8 cellular contexts compared by ENCODE assay signal in the genomic region with DNA sequence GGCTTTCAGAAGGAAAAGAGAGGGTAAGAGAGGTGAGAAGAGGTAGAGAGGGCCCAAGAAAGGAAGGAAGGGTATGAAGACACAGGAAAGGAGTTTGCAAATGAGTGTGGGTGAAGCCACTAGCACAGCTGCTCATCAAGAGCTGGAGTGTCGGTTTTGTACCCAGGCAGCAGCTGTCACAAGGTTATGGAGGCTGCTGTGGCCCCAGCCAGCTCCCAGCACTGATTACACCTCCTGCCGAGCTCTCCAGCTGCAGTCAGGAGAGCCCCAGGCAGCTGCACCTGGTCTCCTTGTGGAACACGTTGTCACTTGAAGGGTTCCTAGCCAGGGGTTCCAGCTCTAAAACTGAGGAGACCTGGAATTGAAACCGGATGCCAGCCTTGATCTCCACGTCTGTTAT.
DNase-seq lines count a peak whose midpoint lies in the region; ATAC-seq and TF ChIP-seq lines count a peak whose summit lies in the region.

No MANE protein-coding gene starts in this region.

- DNase-seq in breast epithelium (ENCODE audit: low spot score in 2 of 2) (no peak), MCF 10A (ENCODE audit: unreplicated experiment) (no peak), NCI-H2196 treated with DMSO at 0.1 percent for 48 hours (lab: John Stamatoyannopoulos, UW; ENCODE audit: unreplicated experiment) (peak; percentile 28), left colon (no peak), Ammon's horn (ENCODE audit: low spot score) (no peak), 8988T (no peak), CD1c-positive myeloid dendritic cell (ENCODE audit: extremely low spot score) (no peak)

- peaks cover 5% of the 10 kb centered on the region for H3K36me3 Mint-ChIP-seq in MCF 10A (ENCODE audit: insufficient read depth, unreplicated experiment)

- no peak overlapping the region for H3K4me3 ChIP-seq in breast epithelium

- POLR2A ChIA-PET in MCF 10A (lab: Yijun Ruan, JAX), result interaction anchor here (0.9 to 1.3 kb wide), 4 partner anchors 10 to 43 kb away, joined by 3 to 4 read pairs (median 3); no protein-coding TSS in a partner anchor

- TF ChIP-seq CTCF in breast epithelium (IDR thresholded peaks at IDR 0.05), result no peak
- no peak for TF ChIP-seq CTCF in MCF 10A (IDR thresholded peaks at IDR 0.05; ENCODE audit: unreplicated experiment)

- BruUV-seq in MCF 10A (replicated peaks; lab: Mats Ljungman, UMichigan), result no TSS peak

- no peaks in the 10 kb centered on the region for H3K4me1 ChIP-seq in breast epithelium

- CTCF ChIA-PET in MCF 10A (lab: Yijun Ruan, JAX), result no interaction called here

- intact Hi-C loops in breast epithelium (cut with DNase I; ENCODE audit: low total_unique reads) (loop anchor here (10.0 kb wide), 1 partner anchor 1375 kb away; no protein-coding TSS in a partner anchor), MCF 10A (cut with micrococcal nuclease) (no loop called here), left colon (cut with DNase I, micrococcal nuclease) (no loop called here)

- H3K4me1 Mint-ChIP-seq in MCF 10A (ENCODE audit: insufficient read depth, unreplicated experiment), result peaks cover under 1% of the 10 kb centered on the region

- H3K27ac Mint-ChIP-seq in MCF 10A (ENCODE audit: low read depth, unreplicated experiment), result no peak overlapping the region

- H3K36me3 ChIP-seq in breast epithelium, result no peaks in the 10 kb centered on the region

- ATAC-seq in HG03060 (IDR thresholded peaks at IDR 0.05; ENCODE audit: low read depth, unreplicated experiment), result peak; percentile 62
- ATAC-seq in left colon, result peak; percentile 54

- no peaks in the 10 kb centered on the region for H3K27me3 ChIP-seq in breast epithelium

- no peaks in the 10 kb centered on the region for H3K27me3 Mint-ChIP-seq in MCF 10A (ENCODE audit: insufficient read depth, unreplicated experiment)

- no peak overlapping the region for H3K4me3 Mint-ChIP-seq in MCF 10A (ENCODE audit: unreplicated experiment)

- no peaks in the 10 kb centered on the region for H3K9me3 ChIP-seq in breast epithelium

- no peaks in the 10 kb centered on the region for H3K9me3 Mint-ChIP-seq in MCF 10A (ENCODE audit: unreplicated experiment)

- TF ChIP-seq POLR2A in breast epithelium (IDR thresholded peaks at IDR 0.05), result no peak

- peak overlapping the region; percentile 56 to 79 for H3K27ac ChIP-seq in breast epithelium
